Comparison of ENCODE assay signal across 8 cellular contexts in the genomic region with DNA sequence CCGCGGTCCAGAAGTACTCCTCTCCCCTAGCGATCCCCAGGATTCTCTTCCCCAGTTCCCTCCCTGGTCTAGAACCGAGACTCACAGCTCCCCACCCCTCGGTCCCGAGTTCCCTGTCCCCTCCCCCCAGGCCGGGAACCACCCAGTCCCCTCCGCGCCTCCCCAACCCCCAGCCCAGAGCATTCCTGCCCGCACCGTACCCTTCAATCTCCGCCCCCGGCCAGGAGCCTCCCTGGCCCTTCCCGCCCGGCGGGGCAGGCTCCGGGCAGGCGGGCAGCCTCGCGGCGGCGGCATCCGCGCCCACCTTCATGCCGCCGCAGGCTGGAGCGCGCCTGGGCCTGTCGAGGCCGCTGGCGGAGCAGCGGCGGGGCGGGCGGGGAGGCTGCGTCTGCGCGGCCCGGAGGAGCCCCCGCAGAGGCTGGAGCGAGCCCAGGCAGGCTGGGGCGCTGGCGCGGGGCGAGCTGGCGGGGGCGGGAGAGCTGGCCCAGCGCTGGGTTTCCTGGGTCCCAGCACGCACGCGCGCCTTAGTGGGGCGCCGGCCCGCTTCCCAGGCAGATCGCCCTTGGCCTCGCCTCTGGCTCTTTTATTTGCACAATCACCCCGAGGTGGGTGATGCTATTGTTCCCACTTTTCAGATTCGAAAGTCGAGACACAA. TPM values are rescaled to one million over a fixed set of nuclear protein-coding genes. Genes with fewer than 3 reads are reported as not detected.
DNase-seq lines count a peak whose midpoint lies in the region; ATAC-seq lines count a peak whose summit lies in the region.

No MANE protein-coding gene starts in this region.

- peak overlapping the region; percentile 93 for H3K18ac ChIP-seq in trophoblast cell (ENCODE audit: low read length)

- H3K23ac ChIP-seq in trophoblast cell (ENCODE audit: low read length) = no peak overlapping the region

- H3K4me1 Mint-ChIP-seq in activated CD8-positive, alpha-beta memory T cell treated with anti-CD3 and anti-CD28 coated beads, Interleukin-2, amount 10 ng/mL, durations not matched to agents 7 days and 5 days = peaks cover 27% of the 10 kb centered on the region

- H3K36me3 ChIP-seq in ES-I3 (ENCODE audit: insufficient read depth, low read length) (no peaks in the 10 kb centered on the region), trophoblast cell (ENCODE audit: control insufficient read depth in 1 of 2, insufficient read depth in 2 of 2, low read length in 2 of 2) (no peaks in the 10 kb centered on the region)

- peak overlapping the region; percentile 84 for H4K91ac ChIP-seq in trophoblast cell (ENCODE audit: low read depth, low read length)

- H3K9me3 ChIP-seq in ES-I3 (ENCODE audit: control insufficient read depth, insufficient read depth, low read length) = no peaks in the 10 kb centered on the region
- H3K9me3 ChIP-seq in trophoblast cell (ENCODE audit: insufficient read depth, low read depth, low read length) = no peaks in the 10 kb centered on the region

- peaks cover 13% of the 10 kb centered on the region for H3K27me3 Mint-ChIP-seq in activated CD8-positive, alpha-beta memory T cell treated with anti-CD3 and anti-CD28 coated beads, Interleukin-2, amount 10 ng/mL, durations not matched to agents 7 days and 5 days

- H2AK5ac ChIP-seq in trophoblast cell (ENCODE audit: low read length) = peak overlapping the region; percentile 59

- H3K9ac ChIP-seq in ES-I3 (ENCODE audit: low read depth, low read length) = peak overlapping the region; percentile 57
- H3K9ac ChIP-seq in trophoblast cell (ENCODE audit: low read length) = peak overlapping the region; percentile 66

- H3K79me2 ChIP-seq in trophoblast cell (ENCODE audit: control insufficient read depth, insufficient read depth, low read length, poor library complexity) = no peaks in the 10 kb centered on the region

- no peaks in the 10 kb centered on the region for H3K27me3 ChIP-seq in trophoblast cell (ENCODE audit: insufficient read depth, low read length)

- no peak overlapping the region for H2AFZ ChIP-seq in trophoblast cell (ENCODE audit: insufficient read depth, low read length, poor library complexity)

- DNase-seq in activated CD8-positive, alpha-beta memory T cell treated with anti-CD3 and anti-CD28 coated beads, Interleukin-2, amount 10 ng/mL, durations not matched to agents 7 days and 5 days = no peak
- DNase-seq in Right ventricle myocardium inferior (ENCODE audit: missing footprints) = no peak
- DNase-seq in trophoblast cell = peak; percentile 84 to 91
- no peak for DNase-seq in T-helper 9 cell
- no peak for DNase-seq in putamen (ENCODE audit: low spot score)

- peak overlapping the region; percentile 85 for H3K4me2 ChIP-seq in trophoblast cell (ENCODE audit: low read length)

- peak overlapping the region; percentile 68 for H3K4me3 Mint-ChIP-seq in activated CD8-positive, alpha-beta memory T cell treated with anti-CD3 and anti-CD28 coated beads, Interleukin-2, amount 10 ng/mL, durations not matched to agents 7 days and 5 days

- ATAC-seq in HG02885 (IDR thresholded peaks at IDR 0.05; ENCODE audit: poor library complexity, unreplicated experiment) (peak; percentile 27), Right ventricle myocardium inferior (peak; percentile 25), HG02973 (IDR thresholded peaks at IDR 0.05; ENCODE audit: unreplicated experiment) (no peak)
- ATAC-seq in activated CD8-positive, alpha-beta memory T cell treated with anti-CD3 and anti-CD28 coated beads, Interleukin-2, amount 10 ng/mL, durations not matched to agents 7 days and 5 days = peak; percentile 16

- no peaks in the 10 kb centered on the region for H3K36me3 Mint-ChIP-seq in activated CD8-positive, alpha-beta memory T cell treated with anti-CD3 and anti-CD28 coated beads, Interleukin-2, amount 10 ng/mL, durations not matched to agents 7 days and 5 days

- peak overlapping the region; percentile 94 for H2BK120ac ChIP-seq in trophoblast cell (ENCODE audit: insufficient read depth, low read length, poor library complexity)

- no CpG with 5 or more reads among the region's 60 CpGs for WGBS in trophoblast cell (ENCODE audit: extremely low coverage, insufficient coverage, insufficient read length)

- H4K12ac ChIP-seq in trophoblast cell (ENCODE audit: low read depth, low read length) = peak overlapping the region; percentile 34

- H2BK5ac ChIP-seq in trophoblast cell (ENCODE audit: low read depth, low read length, poor library complexity) = peak overlapping the region; percentile 80

- CTCF ChIA-PET in activated CD8-positive, alpha-beta memory T cell treated with anti-CD3 and anti-CD28 coated beads, Interleukin-2, amount 10 ng/mL, durations not matched to agents 7 days and 5 days (lab: Charles Lee) = interaction anchor here (0.6 to 9.5 kb wide), 20 partner anchors 10 to 441 kb away, joined by 3 to 192 read pairs (median 4); partner anchors contain the start of genes BRF1, CLBA1 and GPR132

- H3K4me1 ChIP-seq in ES-I3 (ENCODE audit: insufficient read depth, low read length) = peaks cover 12% of the 10 kb centered on the region; the same call in 1 of the 2 replicates
- peaks cover 36 to 46% of the 10 kb centered on the region in 2 experiments for H3K4me1 ChIP-seq in trophoblast cell (ENCODE audit: control insufficient read depth in 1 of 2, insufficient read depth in 2 of 2, low read length in 2 of 2)

- H3K9me3 Mint-ChIP-seq in activated CD8-positive, alpha-beta memory T cell treated with anti-CD3 and anti-CD28 coated beads, Interleukin-2, amount 10 ng/mL, durations not matched to agents 7 days and 5 days (ENCODE audit: low read depth) = no peaks in the 10 kb centered on the region

- H3K79me1 ChIP-seq in trophoblast cell (ENCODE audit: low read length) = peaks cover 15% of the 10 kb centered on the region

- intact Hi-C loops in Right ventricle myocardium inferior (cut with DNase I) = loop anchor here (2.0 kb wide), 3 partner anchors 27 to 113 kb away; no protein-coding TSS in a partner anchor

- H3K14ac ChIP-seq in trophoblast cell (ENCODE audit: low read length) = peak overlapping the region; percentile 75

- peak overlapping the region; percentile 60 for H3K4ac ChIP-seq in trophoblast cell (ENCODE audit: low read depth, low read length)

- H2BK12ac ChIP-seq in trophoblast cell (ENCODE audit: low read length) = peak overlapping the region; percentile 68

- H4K8ac ChIP-seq in trophoblast cell (ENCODE audit: low read depth, low read length) = peak overlapping the region; percentile 40

- H3K4me3 ChIP-seq in trophoblast cell (ENCODE audit: low read depth, low read length) = peak overlapping the region; percentile 48

- H3K27ac Mint-ChIP-seq in activated CD8-positive, alpha-beta memory T cell treated with anti-CD3 and anti-CD28 coated beads, Interleukin-2, amount 10 ng/mL, durations not matched to agents 7 days and 5 days = no peak overlapping the region

- H3K27ac ChIP-seq in trophoblast cell (ENCODE audit: low read depth, low read length) = peak overlapping the region; percentile 90

RNA-seq across cellular contexts. Expression of gene GPR132, which starts 22.2 kb away (rescaled TPM):
- 10 to 100 TPM; 47.4 to 49.4 TPM for total RNA-seq in activated CD8-positive, alpha-beta memory T cell treated with anti-CD3 and anti-CD28 coated beads, Interleukin-2, amount 10 ng/mL, durations not matched to agents 7 days and 5 days
- total RNA-seq in Right ventricle myocardium inferior = 0.89 TPM
- polyA plus RNA-seq in trophoblast cell (2013) = 0.04 and 0.10 TPM in 2 replicates

Comparison
In these comparisons a context has a peak if more than half of its experiments do, and no peak if none do; other contexts are left out.
1. DNase-seq: peak in trophoblast cell (2 of 2); none in activated CD8-positive, alpha-beta memory T cell treated with anti-CD3 and anti-CD28 coated beads, Interleukin-2, amount 10 ng/mL, durations not matched to agents 7 days and 5 days (single experiment), Right ventricle myocardium inferior (single experiment), T-helper 9 cell (single experiment) and putamen (single experiment).
2. RNA of gene GPR132, which starts 22.2 kb away (total RNA-seq): 47.4 to 49.4 TPM in activated CD8-positive, alpha-beta memory T cell treated with anti-CD3 and anti-CD28 coated beads, Interleukin-2, amount 10 ng/mL, durations not matched to agents 7 days and 5 days; 0.89 TPM in Right ventricle myocardium inferior (single experiment); every median in the first group is over 10 times any median in the second.